Comparison of ENCODE assay signal across 12 cellular contexts in the genomic region with DNA sequence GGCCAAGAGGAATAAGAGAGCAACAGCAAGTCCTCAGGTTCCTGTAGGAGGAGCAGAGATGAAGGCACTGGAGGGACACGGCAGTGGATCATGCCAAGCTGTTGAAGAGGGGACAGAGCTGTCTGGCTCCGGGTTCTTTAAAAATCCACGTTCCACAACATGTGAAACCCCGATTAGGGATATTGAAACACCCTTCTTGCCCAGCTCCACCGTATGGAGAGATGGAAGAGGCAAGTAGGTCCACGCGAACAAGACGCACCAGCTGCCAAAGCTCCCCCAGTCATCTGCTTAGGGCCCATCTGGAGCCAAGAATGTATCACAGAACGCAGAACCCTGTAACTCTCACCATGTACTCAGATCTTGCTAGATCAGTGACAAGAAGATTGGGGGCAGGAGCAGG. TPM values are rescaled to one million over a fixed set of nuclear protein-coding genes. Genes with fewer than 3 reads are reported as not detected.
DNase-seq lines count a peak whose midpoint lies in the region; ATAC-seq and TF ChIP-seq lines count a peak whose summit lies in the region.
"Had no signal": no experiment of that assay in that cellular context is flagged by ENCODE, and none has a peak within 500 bp of the region (broad histone marks: within the 10 kb centered on the region; RNA-seq: fewer than 3 reads in every experiment).

No MANE protein-coding gene starts in this region.

- H3K36me3 ChIP-seq in left ventricle myocardium inferior (no peaks in the 10 kb centered on the region), smooth muscle cell (ENCODE audit: low read depth) (no peaks in the 10 kb centered on the region)
- H3K36me3 ChIP-seq: pancreas had no signal

- no peak overlapping the region for H3K9ac ChIP-seq in smooth muscle cell (ENCODE audit: low read depth)

- peak overlapping the region; percentile 70 for H3K4me2 ChIP-seq in smooth muscle cell

- DNase-seq in CD4-positive, alpha-beta T cell = no peak
- no peak for DNase-seq in left ventricle myocardium inferior
- no peak for DNase-seq in smooth muscle cell (lab: John Stamatoyannopoulos, UW; ENCODE audit: unreplicated experiment)
- no peak for DNase-seq in DMS79 treated with DMSO at 0.1 percent for 48 hours (lab: John Stamatoyannopoulos, UW)
- DNase-seq in stimulated activated naive B cell treated with anti-CD40 and anti-IgM and Interleukin-4, amounts not matched to agents 10 μg/mL and 1 μg/mL and 100 μg/mL, for 72 hours = no peak
- DNase-seq: activated CD4-positive, alpha-beta T cell treated with anti-CD3 and anti-CD28 coated beads, Interleukin-2, amount 50 U/mL, for 1 hour; pancreas had no signal

- no peak for TF ChIP-seq CTCF in CD4-positive, alpha-beta T cell (IDR thresholded peaks at IDR 0.05)
- TF ChIP-seq CTCF in VCaP (conservative IDR thresholded peaks at IDR 0.05) = no peak
- no peak for TF ChIP-seq CTCF in left ventricle myocardium inferior (IDR thresholded peaks at IDR 0.05; ENCODE audit: borderline replicate concordance)
- TF ChIP-seq CTCF in smooth muscle cell (IDR thresholded peaks at IDR 0.05; ENCODE audit: borderline replicate concordance, insufficient read depth, poor library complexity, severe bottlenecking) = no peak

- peaks cover 27% of the 10 kb centered on the region for H3K4me1 Mint-ChIP-seq in CD4-positive, alpha-beta T cell (ENCODE audit: low read depth)
- peaks cover 16 to 21% of the 10 kb centered on the region in 2 donors for H3K4me1 Mint-ChIP-seq in stimulated activated naive B cell treated with anti-CD40 and anti-IgM and Interleukin-4, amounts not matched to agents 10 μg/mL and 1 μg/mL and 100 μg/mL, for 72 hours

- H3F3A ChIP-seq in smooth muscle cell (ENCODE audit: low read depth) = peaks cover 12% of the 10 kb centered on the region

- H2AFZ ChIP-seq in smooth muscle cell (ENCODE audit: low read depth) = no peak overlapping the region

- no peaks in the 10 kb centered on the region for H3K9me3 Mint-ChIP-seq in CD4-positive, alpha-beta T cell
- H3K9me3 Mint-ChIP-seq in stimulated activated naive B cell treated with anti-CD40 and anti-IgM and Interleukin-4, amounts not matched to agents 10 μg/mL and 1 μg/mL and 100 μg/mL, for 72 hours = no peaks in the 10 kb centered on the region
- H3K9me3 Mint-ChIP-seq: activated T-helper 17 cell treated with anti-CD3 and anti-CD28 coated beads, Interleukin-2, amount 50 U/mL, for 72 hours had no signal

- intact Hi-C loops in CD4-positive, alpha-beta T cell (cut with DNase I, micrococcal nuclease) = loop anchor here in 1 of 2 experiments (10.0 kb wide), 1 partner anchor 560 kb away; the partner anchor contains the start of gene EGLN1
- intact Hi-C loops in left ventricle myocardium inferior (cut with micrococcal nuclease) = loop anchor here (10.0 kb wide), 1 partner anchor 50 kb away; no protein-coding TSS in a partner anchor

- CTCF ChIA-PET in CD4-positive, alpha-beta T cell (lab: Charles Lee) = no interaction called here

- POLR2A ChIA-PET in CD4-positive, alpha-beta T cell (lab: Charles Lee) = no interaction called here

- H3K9me3 ChIP-seq in CD4-positive, alpha-beta T cell (ENCODE audit: control insufficient read depth, low read length) = no peaks in the 10 kb centered on the region
- H3K9me3 ChIP-seq in left ventricle myocardium inferior (replicated peaks) (no peaks in the 10 kb centered on the region), smooth muscle cell (replicated peaks; ENCODE audit: low read depth) (no peaks in the 10 kb centered on the region)
- H3K9me3 ChIP-seq: pancreas had no signal

- peaks cover 95% of the 10 kb centered on the region for H3K4me1 ChIP-seq in left ventricle myocardium inferior
- H3K4me1 ChIP-seq in smooth muscle cell (ENCODE audit: low read depth) = peaks cover 39% of the 10 kb centered on the region

- no peak for ATAC-seq in CD4-positive, alpha-beta T cell (ENCODE audit: poor library complexity)
- no peak for ATAC-seq in HG03045 (IDR thresholded peaks at IDR 0.05; ENCODE audit: unreplicated experiment)
- no peak for ATAC-seq in HG03521 (IDR thresholded peaks at IDR 0.05; ENCODE audit: unreplicated experiment)
- ATAC-seq in stimulated activated naive B cell treated with anti-CD40 and anti-IgM and Interleukin-4, amounts not matched to agents 10 μg/mL and 1 μg/mL and 100 μg/mL, for 72 hours (replicated peaks) = no peak
- ATAC-seq: activated T-helper 17 cell treated with anti-CD3 and anti-CD28 coated beads, Interleukin-2, amount 50 U/mL, for 72 hours; pancreas had no signal

- H3K27me3 ChIP-seq in CD4-positive, alpha-beta T cell (ENCODE audit: control insufficient read depth, insufficient read depth, low read length) = peaks cover 13% of the 10 kb centered on the region
- H3K27me3 ChIP-seq in left ventricle myocardium inferior (ENCODE audit: low read depth) (no peaks in the 10 kb centered on the region), smooth muscle cell (ENCODE audit: low read depth) (no peaks in the 10 kb centered on the region)
- H3K27me3 ChIP-seq: pancreas had no signal

- H3K27me3 Mint-ChIP-seq in CD4-positive, alpha-beta T cell = no peaks in the 10 kb centered on the region
- H3K27me3 Mint-ChIP-seq in stimulated activated naive B cell treated with anti-CD40 and anti-IgM and Interleukin-4, amounts not matched to agents 10 μg/mL and 1 μg/mL and 100 μg/mL, for 72 hours = peaks cover 13 to 28% of the 10 kb centered on the region in 2 donors

- H3K36me3 Mint-ChIP-seq in CD4-positive, alpha-beta T cell (ENCODE audit: low read depth) = no peaks in the 10 kb centered on the region
- H3K36me3 Mint-ChIP-seq in stimulated activated naive B cell treated with anti-CD40 and anti-IgM and Interleukin-4, amounts not matched to agents 10 μg/mL and 1 μg/mL and 100 μg/mL, for 72 hours = peaks cover 0 to 2% of the 10 kb centered on the region in 2 donors

- 89% methylated on average over 9 of the region's 9 CpGs for WGBS in smooth muscle cell (ENCODE audit: low lambda C conversion rate)

- no peak overlapping the region for H3K27ac ChIP-seq in CD4-positive, alpha-beta T cell (ENCODE audit: low read depth, low read length)
- H3K27ac ChIP-seq in VCaP = peak overlapping the region; percentile 75
- H3K27ac ChIP-seq in left ventricle myocardium inferior (replicated peaks) = peak overlapping the region; percentile 92
- H3K27ac ChIP-seq in smooth muscle cell (ENCODE audit: low read depth) = peak overlapping the region; percentile 55
- H3K27ac ChIP-seq: BLaER1 had no signal

- peak overlapping the region; percentile 29 for H3K4me3 ChIP-seq in left ventricle myocardium inferior
- no peak overlapping the region for H3K4me3 ChIP-seq in smooth muscle cell
- H3K4me3 ChIP-seq: BLaER1, pancreas had no signal

- H3K4me3 Mint-ChIP-seq in CD4-positive, alpha-beta T cell = peak overlapping the region; percentile 31
- no peak overlapping the region for H3K4me3 Mint-ChIP-seq in stimulated activated naive B cell treated with anti-CD40 and anti-IgM and Interleukin-4, amounts not matched to agents 10 μg/mL and 1 μg/mL and 100 μg/mL, for 72 hours
- H3K4me3 Mint-ChIP-seq: activated T-helper 17 cell treated with anti-CD3 and anti-CD28 coated beads, Interleukin-2, amount 50 U/mL, for 72 hours had no signal

- H3K79me2 ChIP-seq in smooth muscle cell (ENCODE audit: low read depth) = peaks cover 87% of the 10 kb centered on the region

- H3K27ac Mint-ChIP-seq in CD4-positive, alpha-beta T cell = no peak overlapping the region
- H3K27ac Mint-ChIP-seq in stimulated activated naive B cell treated with anti-CD40 and anti-IgM and Interleukin-4, amounts not matched to agents 10 μg/mL and 1 μg/mL and 100 μg/mL, for 72 hours = no peak overlapping the region
- H3K27ac Mint-ChIP-seq: activated T-helper 17 cell treated with anti-CD3 and anti-CD28 coated beads, Interleukin-2, amount 50 U/mL, for 72 hours had no signal

- peaks cover 72% of the 10 kb centered on the region for H4K20me1 ChIP-seq in smooth muscle cell (ENCODE audit: low read depth)

RNA-seq across cellular contexts. Expression of gene C1orf198, which starts 3.9 kb away (rescaled TPM):
- total RNA-seq in CD4-positive, alpha-beta T cell = 1 to 10 TPM; 2.2 TPM
- total RNA-seq in left ventricle myocardium inferior = 32.7 TPM
- 77.5 and 92.5 TPM in 2 replicates for total RNA-seq in smooth muscle cell
- 59.4 and 67.7 TPM in 2 replicates for polyA plus RNA-seq in smooth muscle cell

Comparison
In these comparisons a context has a peak if more than half of its experiments do, and no peak if none do; other contexts are left out.
1. RNA of gene C1orf198, which starts 3.9 kb away (total RNA-seq): 77.5 to 92.5 TPM in smooth muscle cell and 32.7 TPM in left ventricle myocardium inferior (single experiment); 2.2 TPM in CD4-positive, alpha-beta T cell; every median in the first group is over 10 times any median in the second.